17 cellular contexts compared by ENCODE assay signal in the genomic region with DNA sequence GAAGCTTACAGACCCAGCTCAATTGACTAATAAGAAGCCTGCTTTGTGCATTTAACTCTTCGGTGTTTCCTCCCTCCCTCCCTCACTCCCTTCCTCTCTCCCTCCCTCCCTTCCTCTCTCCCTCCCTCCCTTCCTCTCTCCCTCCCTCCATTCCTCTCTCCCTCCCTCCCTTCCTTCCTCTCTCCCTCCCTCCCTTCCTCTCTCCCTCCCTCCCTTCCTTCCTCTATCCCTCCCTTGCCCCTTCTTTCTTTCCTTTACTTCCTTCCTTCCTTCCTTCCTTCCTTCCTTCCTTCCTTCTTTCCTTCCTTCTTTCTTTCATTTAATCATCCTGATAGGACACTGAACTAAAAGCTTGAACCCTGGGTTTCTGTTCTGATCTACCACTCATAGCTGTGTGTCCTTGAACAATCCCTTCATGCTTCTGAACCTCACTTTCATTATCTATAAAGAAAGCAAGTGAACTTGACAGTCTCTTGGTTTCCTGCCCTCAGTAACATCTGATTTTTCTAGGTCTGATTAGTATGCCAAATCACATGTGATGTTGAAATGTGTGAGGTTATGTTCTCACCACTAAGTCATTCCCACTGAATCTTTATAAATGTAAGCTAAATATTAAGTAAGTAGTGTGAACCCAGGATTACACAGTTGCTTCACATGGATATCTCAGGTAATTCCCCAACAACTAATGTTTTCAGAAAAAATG.
DNase-seq lines count a peak whose midpoint lies in the region; ATAC-seq lines count a peak whose summit lies in the region.
"Had no signal": no experiment of that assay in that cellular context is flagged by ENCODE, and none has a peak within 500 bp of the region (broad histone marks: within the 10 kb centered on the region; RNA-seq: fewer than 3 reads in every experiment).

No MANE protein-coding gene starts in this region.

- H3K4me1 ChIP-seq in mesendoderm (ENCODE audit: control insufficient read depth, low read depth, low read length) = peaks cover 8% of the 10 kb centered on the region

- H3K23ac ChIP-seq in mesendoderm (ENCODE audit: low read length) = no peak overlapping the region

- peak overlapping the region; percentile 57 for H2BK15ac ChIP-seq in mesendoderm (replicated peaks; ENCODE audit: low read depth)

- H3K4me3 ChIP-seq in mesendoderm (ENCODE audit: low read length) = no peak overlapping the region
- H3K4me3 ChIP-seq: BLaER1, cardiac muscle cell, heart right ventricle had no signal

- no peak overlapping the region for H2BK120ac ChIP-seq in mesendoderm (ENCODE audit: low read depth, low read length)

- DNase-seq in amniotic epithelial cell (ENCODE audit: low read depth) (peak; percentile 77), mesendoderm (no peak), substantia nigra (lab: John Stamatoyannopoulos, UW) (no peak), nucleus accumbens (lab: John Stamatoyannopoulos, UW) (no peak), A172 (ENCODE audit: low spot score) (no peak)
- DNase-seq in stimulated activated naive CD4-positive, alpha-beta T cell treated with Interleukin-2 at 50 U/mL for 16 hours (lab: John Stamatoyannopoulos, UW) = no peak
- DNase-seq: activated CD4-positive, alpha-beta T cell treated with anti-CD3 and anti-CD28 coated beads for 36 hours; DMS 273 treated with DMSO at 0.1 percent for 48 hours; heart right ventricle; KBM-7; kidney; T1000 had no signal

- no peak overlapping the region for H3K9ac ChIP-seq in mesendoderm (ENCODE audit: low read length)
- H3K9ac ChIP-seq: BLaER1, parathyroid adenoma had no signal

- no peak overlapping the region for H3K4ac ChIP-seq in mesendoderm (ENCODE audit: low read depth, low read length)

- H3K79me1 ChIP-seq in mesendoderm (ENCODE audit: low read length) = no peaks in the 10 kb centered on the region

- H3K18ac ChIP-seq in mesendoderm (ENCODE audit: low read length) = peak overlapping the region; percentile 68

- no CpG with 5 or more reads among the region's 1 CpG for WGBS in mesendoderm (ENCODE audit: extremely low coverage, insufficient coverage, low lambda C conversion rate)

- no peaks in the 10 kb centered on the region for H3K79me2 ChIP-seq in mesendoderm (ENCODE audit: control insufficient read depth, insufficient read depth, low read length)
- H3K79me2 ChIP-seq: parathyroid adenoma had no signal

- H3K56ac ChIP-seq in mesendoderm (ENCODE audit: low read length) = no peak overlapping the region

- no peak overlapping the region for H3K4me2 ChIP-seq in mesendoderm (ENCODE audit: low read length)
- H3K4me2 ChIP-seq: BLaER1 had no signal

- no peak overlapping the region for H4K5ac ChIP-seq in mesendoderm (ENCODE audit: low read length)

- peak overlapping the region; percentile 5 for H2BK5ac ChIP-seq in mesendoderm (ENCODE audit: low read length)

- H4K8ac ChIP-seq in mesendoderm (ENCODE audit: low read depth, low read length) = no peak overlapping the region

- H3K27me3 ChIP-seq in mesendoderm (ENCODE audit: insufficient read depth, low read length, poor library complexity) = no peaks in the 10 kb centered on the region
- H3K27me3 ChIP-seq: BLaER1, cardiac muscle cell had no signal

- no peaks in the 10 kb centered on the region for H3K36me3 ChIP-seq in mesendoderm (ENCODE audit: control insufficient read depth, insufficient read depth, low read length)
- H3K36me3 ChIP-seq: BLaER1, cardiac muscle cell, heart right ventricle had no signal

- H3K27ac ChIP-seq in mesendoderm (ENCODE audit: low read depth, low read length) = no peak overlapping the region
- H3K27ac ChIP-seq in substantia nigra (ENCODE audit: low read depth, low read length, poor library complexity, severe bottlenecking) = no peak overlapping the region
- H3K27ac ChIP-seq: BLaER1, cardiac muscle cell, heart right ventricle, parathyroid adenoma had no signal

- no peak overlapping the region for H2AK5ac ChIP-seq in mesendoderm (ENCODE audit: low read length)

- ATAC-seq in GM19043 (IDR thresholded peaks at IDR 0.05; ENCODE audit: low read depth, unreplicated experiment) (peak; percentile 59), HG02970 (IDR thresholded peaks at IDR 0.05; ENCODE audit: low FRiP score, unreplicated experiment) (peak; percentile 77)
- ATAC-seq: activated CD4-positive, alpha-beta T cell treated with anti-CD3 and anti-CD28 coated beads for 36 hours had no signal
